In the genomic region with DNA sequence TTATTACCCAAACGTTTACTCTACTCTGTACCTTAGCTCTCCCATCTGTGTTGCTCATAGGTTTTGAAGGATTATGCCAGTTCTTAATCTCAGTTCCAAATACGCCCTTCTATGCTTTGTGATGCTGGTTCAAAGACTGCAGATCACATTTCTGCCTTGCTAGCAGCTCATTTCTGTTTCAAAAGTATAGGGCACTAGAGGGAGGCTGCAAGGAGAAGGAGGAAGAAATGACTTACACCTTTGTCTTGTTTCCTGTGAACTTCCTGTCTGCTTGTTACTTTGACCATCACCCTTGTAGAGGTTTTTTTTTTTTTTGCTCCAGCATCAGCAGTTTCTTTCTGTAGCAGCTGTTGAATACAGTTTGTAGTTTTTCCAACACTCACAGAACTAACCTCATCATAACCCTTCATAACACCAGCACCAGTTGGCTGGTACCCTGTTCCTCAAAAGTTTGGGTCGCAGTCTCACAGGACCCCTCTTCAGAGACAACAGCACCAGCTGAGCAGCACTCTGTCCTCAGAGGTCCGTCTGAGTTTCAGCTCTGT, we compare ENCODE assay signal across 8 cellular contexts. TPM values are rescaled to one million over a fixed set of nuclear protein-coding genes. Genes with fewer than 3 reads are reported as not detected.
DNase-seq lines count a peak whose midpoint lies in the region; ATAC-seq, FAIRE-seq and TF ChIP-seq lines count a peak whose summit lies in the region.

No MANE protein-coding gene starts in this region.

- no peak overlapping the region for H3K4me3 ChIP-seq in A549
- no peak overlapping the region for H3K4me3 ChIP-seq in small intestine (ENCODE audit: low read depth in 1 of 2, low read length in 2 of 2)

- H3K27me3 ChIP-seq in small intestine (ENCODE audit: control insufficient read depth in 2 of 2, insufficient read depth in 2 of 2, low read length in 2 of 2), result no peaks in the 10 kb centered on the region

- POLR2A ChIA-PET in A549 (lab: Yijun Ruan, JAX), result no interaction called here
- POLR2A ChIA-PET in activated CD4-positive, alpha-beta memory T cell treated with anti-CD3 and anti-CD28 coated beads, Interleukin-2, amount 10 ng/mL, durations not matched to agents 7 days and 5 days (lab: Charles Lee), result interaction anchor here (0.7 to 2.9 kb wide), 14 partner anchors 12 to 291 kb away, joined by 3 to 19 read pairs (median 4); a partner anchor contains a TSS

- WGBS in A549 (ENCODE audit: missing lambda C conversion rate), result 62% methylated on average over 4 of the region's 4 CpGs
- WGBS in small intestine, 3 donors, result 18 to 23% (median 21%) methylated on average over 4 of the region's 4 CpGs

- no peak overlapping the region for H3K27ac ChIP-seq in A549
- peak overlapping the region; percentile 11 to 72 for H3K27ac ChIP-seq in small intestine (ENCODE audit: low read depth in 1 of 2, low read length in 1 of 2)

- peaks cover 13% of the 10 kb centered on the region for H3K36me3 Mint-ChIP-seq in activated CD4-positive, alpha-beta memory T cell treated with anti-CD3 and anti-CD28 coated beads, Interleukin-2, amount 10 ng/mL, durations not matched to agents 7 days and 5 days (ENCODE audit: low read depth)

- DNase-seq in A549 (ENCODE audit: low read depth in 1 of 2, low spot score in 1 of 2), result no peak
- DNase-seq in activated CD4-positive, alpha-beta memory T cell treated with anti-CD3 and anti-CD28 coated beads, Interleukin-2, amount 10 ng/mL, durations not matched to agents 7 days and 5 days, result peak; percentile 22
- peak; percentile 62 for DNase-seq in small intestine
- DNase-seq in NCI-H510A (lab: John Stamatoyannopoulos, UW), result no peak
- no peak for DNase-seq in NCI-H2227 treated with DMSO at 0.1 percent for 48 hours (lab: John Stamatoyannopoulos, UW)
- no peak for DNase-seq in SIG-M5 treated with dmso at 0.1 percent for 504 hours (lab: John Stamatoyannopoulos, UW; ENCODE audit: unreplicated experiment)

- H3K27me3 Mint-ChIP-seq in activated CD4-positive, alpha-beta memory T cell treated with anti-CD3 and anti-CD28 coated beads, Interleukin-2, amount 10 ng/mL, durations not matched to agents 7 days and 5 days, result no peaks in the 10 kb centered on the region

- no peak for TF ChIP-seq EP300 in A549 (IDR thresholded peaks at IDR 0.05)

- peaks cover 32% of the 10 kb centered on the region; the same call in 1 of the 3 replicates for H3K4me1 ChIP-seq in A549
- H3K4me1 ChIP-seq in small intestine (ENCODE audit: control insufficient read depth in 2 of 2, insufficient read depth in 1 of 2, low read depth in 1 of 2, low read length in 1 of 2), result peaks cover 0 to 5% of the 10 kb centered on the region in 2 donors

- no peaks in the 10 kb centered on the region for H3K9me3 Mint-ChIP-seq in activated CD4-positive, alpha-beta memory T cell treated with anti-CD3 and anti-CD28 coated beads, Interleukin-2, amount 10 ng/mL, durations not matched to agents 7 days and 5 days

- peak overlapping the region; percentile 74 for H3K27ac Mint-ChIP-seq in activated CD4-positive, alpha-beta memory T cell treated with anti-CD3 and anti-CD28 coated beads, Interleukin-2, amount 10 ng/mL, durations not matched to agents 7 days and 5 days

- TF ChIP-seq CTCF in A549 (IDR thresholded peaks at IDR 0.05), result no peak

- no peaks in the 10 kb centered on the region for H3K9me3 ChIP-seq in A549
- H3K9me3 ChIP-seq in small intestine (ENCODE audit: control insufficient read depth, low read depth), result no peaks in the 10 kb centered on the region

- CTCF ChIA-PET in A549 (lab: Yijun Ruan, JAX), result interaction anchor here (1.0 to 1.5 kb wide), 4 partner anchors 38 to 138 kb away, joined by 3 to 6 read pairs (median 4); a partner anchor contains a TSS
- CTCF ChIA-PET in activated CD4-positive, alpha-beta memory T cell treated with anti-CD3 and anti-CD28 coated beads, Interleukin-2, amount 10 ng/mL, durations not matched to agents 7 days and 5 days (lab: Charles Lee), result interaction anchor here (0.6 to 1.8 kb wide), 10 partner anchors 8 to 140 kb away, joined by 3 to 6 read pairs (median 4); a partner anchor contains a TSS

- peaks cover 54% of the 10 kb centered on the region for H3K4me1 Mint-ChIP-seq in activated CD4-positive, alpha-beta memory T cell treated with anti-CD3 and anti-CD28 coated beads, Interleukin-2, amount 10 ng/mL, durations not matched to agents 7 days and 5 days

- H3K36me3 ChIP-seq in small intestine (ENCODE audit: control insufficient read depth in 2 of 2, insufficient read depth in 2 of 2, low read length in 2 of 2), result no peaks in the 10 kb centered on the region

- H3K4me2 ChIP-seq in A549, result peak overlapping the region; percentile 14; the same call in 1 of the 3 replicates

- FAIRE-seq in A549 (lab: Jason Lieb, UNC) (no peak), small intestine (lab: Jason Lieb, UNC) (no peak)

- ATAC-seq in A549 (peak; percentile 13 to 41; a peak in 4 of 6 replicates), GM19035 (IDR thresholded peaks at IDR 0.05; ENCODE audit: unreplicated experiment) (peak; percentile 78), HG03097 (IDR thresholded peaks at IDR 0.05; ENCODE audit: low FRiP score, unreplicated experiment) (peak; percentile 78)

- no peak for TF ChIP-seq POLR2A in A549 (IDR thresholded peaks at IDR 0.05; ENCODE audit: low read length)

- TF ChIP-seq RAD21 in A549 (conservative IDR thresholded peaks at IDR 0.05 in 1 of 2, IDR thresholded peaks at IDR 0.05 in 1 of 2), result no peak

- H3K4me3 Mint-ChIP-seq in activated CD4-positive, alpha-beta memory T cell treated with anti-CD3 and anti-CD28 coated beads, Interleukin-2, amount 10 ng/mL, durations not matched to agents 7 days and 5 days, result peak overlapping the region; percentile 51

TF ChIP-seq in A549, 52 proteins besides CTCF, POLR2A, EP300 and RAD21:
- TF ChIP-seq CBX2 (IDR thresholded peaks at IDR 0.05; ENCODE audit: borderline replicate concordance, low read depth), result no peak
- TF ChIP-seq POLR2AphosphoS2 (conservative IDR thresholded peaks at IDR 0.05; ENCODE audit: low read length), result no peak

RNA-seq across cellular contexts. Expression of a gene that starts 16.5 kb away (rescaled TPM):
- polyA plus RNA-seq in A549 (2011; rRNA removed) (26.7 and 29.2 TPM in 2 replicates), A549 (2017; fragmentation: RNase III; extraction: RNeasy Plus Mini Kit Qiagen cat#74134 plus additional on column Dnase treatment) (20.5 to 23.3 TPM (median 23.2 TPM) in 3 replicates), small intestine (10 to 100 TPM; 11.2 to 15.4 (median 13.1) TPM)
- 3.6 and 3.8 TPM in 2 replicates for polyA plus RNA-seq in A549 (2012; cell fraction: cytosol; rRNA removed)
- polyA plus RNA-seq in A549 (2012; cell fraction: nucleus; rRNA removed), result 2.3 and 3.4 TPM in 2 replicates
- polyA minus RNA-seq in A549 (2011; rRNA and poly(A)+ RNA removed), result 9.6 and 11.4 TPM in 2 replicates
- 10 to 100 TPM; 32.7 to 36.3 TPM for total RNA-seq in activated CD4-positive, alpha-beta memory T cell treated with anti-CD3 and anti-CD28 coated beads, Interleukin-2, amount 10 ng/mL, durations not matched to agents 7 days and 5 days

Comparison
In these comparisons a context has a peak if more than half of its experiments do, and no peak if none do; other contexts are left out.
1. ATAC-seq: peak in every context shown above with its lines; median percentile 78 in GM19035; 78 in HG03097; 27 in A549.
2. DNase-seq: peak in activated CD4-positive, alpha-beta memory T cell treated with anti-CD3 and anti-CD28 coated beads, Interleukin-2, amount 10 ng/mL, durations not matched to agents 7 days and 5 days (single experiment) and small intestine (single experiment); none in A549 (0 of 2), NCI-H510A (single experiment), NCI-H2227 treated with DMSO at 0.1 percent for 48 hours (single experiment) and SIG-M5 treated with dmso at 0.1 percent for 504 hours (single experiment).
3. H3K27ac ChIP-seq: peak in small intestine (2 of 2); none in A549 (0 of 2).